In genomic region chr2:27322301-27322765, GRCh38 we compare ENCODE assay signal across 8 cellular contexts. TPM values are rescaled to one million over a fixed set of nuclear protein-coding genes. Genes with fewer than 3 reads are reported as not detected.
DNase-seq lines count a peak whose midpoint lies in the region; ATAC-seq and TF ChIP-seq lines count a peak whose summit lies in the region.

No MANE protein-coding gene starts in this region.

- peak overlapping the region; percentile 65 for H2AFZ ChIP-seq in MM.1S (ENCODE audit: low read length)

- H3K79me2 ChIP-seq in MM.1S (ENCODE audit: low read length): peaks cover 22% of the 10 kb centered on the region

- in situ Hi-C loops in GM13977 (cut with MboI; ENCODE audit: low pct_unique_long_range_greater_than_20kb, low sequenced_read_pairs, unreplicated experiment): no loop called here

- peak overlapping the region; percentile 89 for H3K4me3 ChIP-seq in MM.1S (ENCODE audit: low read length)

- peak; percentile 30 for ATAC-seq in GM18498 (IDR thresholded peaks at IDR 0.05; ENCODE audit: unreplicated experiment)
- ATAC-seq in HG03460 (IDR thresholded peaks at IDR 0.05; ENCODE audit: unreplicated experiment): no peak

- no peaks in the 10 kb centered on the region; the same call in 1 of the 2 replicates for H3F3A ChIP-seq in MM.1S (ENCODE audit: insufficient read depth, low read length)

- no peaks in the 10 kb centered on the region for H3K9me2 ChIP-seq in MM.1S (replicated peaks; ENCODE audit: insufficient read depth, low read length)

- H3K27ac ChIP-seq in MM.1S (ENCODE audit: low read length) (peak overlapping the region; percentile 50; the same call in 1 of the 2 replicates), angular gyrus (ENCODE audit: low read depth, low read length) (peak overlapping the region; percentile 24)

- peak overlapping the region; percentile 87 for H3K9ac ChIP-seq in MM.1S (ENCODE audit: low read length)

- TF ChIP-seq CTCF in MM.1S (IDR thresholded peaks at IDR 0.05; ENCODE audit: low read length): no peak
- no peak for TF ChIP-seq CTCF in GM13977 (IDR thresholded peaks at IDR 0.05; ENCODE audit: extremely low read depth, insufficient read depth, missing control alignments)

- no peaks in the 10 kb centered on the region for H3K27me3 ChIP-seq in MM.1S (replicated peaks; ENCODE audit: insufficient read depth, low read length)

- H3K4me1 Mint-ChIP-seq in immature natural killer cell: peaks cover 23 to 36% of the 10 kb centered on the region in 2 donors
- H3K4me1 Mint-ChIP-seq in stimulated activated naive CD8-positive, alpha-beta T cell treated with anti-CD3 and anti-CD28 coated beads, Interleukin-15, Interleukin-2, amounts not matched to agents 100 ng/mL and 50 ng/mL, for 24 hours (ENCODE audit: low read depth): peaks cover 25% of the 10 kb centered on the region

- DNase-seq in MM.1S: no peak
- peak in 1 of 3 donors; percentile 4 for DNase-seq in immature natural killer cell
- no peak for DNase-seq in GM13977 (ENCODE audit: low spot score)
- no peak for DNase-seq in occipital lobe (lab: John Stamatoyannopoulos, UW)

- H3K27me3 Mint-ChIP-seq in immature natural killer cell (ENCODE audit: low read depth in 3 of 3): peaks cover 2 to 4% (median 2%) of the 10 kb centered on the region in 3 donors
- H3K27me3 Mint-ChIP-seq in stimulated activated naive CD8-positive, alpha-beta T cell treated with anti-CD3 and anti-CD28 coated beads, Interleukin-15, Interleukin-2, amounts not matched to agents 100 ng/mL and 50 ng/mL, for 24 hours: no peaks in the 10 kb centered on the region

- no peaks in the 10 kb centered on the region for H3K9me3 ChIP-seq in MM.1S (replicated peaks; ENCODE audit: insufficient read depth, low read length)

- H3K4me2 ChIP-seq in MM.1S (ENCODE audit: low read depth, low read length): peak overlapping the region; percentile 89

- no peaks in the 10 kb centered on the region for H4K20me1 ChIP-seq in MM.1S (ENCODE audit: insufficient read depth, low read length)

- H3K36me3 ChIP-seq in MM.1S (replicated peaks; ENCODE audit: insufficient read depth, low read length): peaks cover 3% of the 10 kb centered on the region; the same call in 1 of the 2 replicates

- peak overlapping the region; percentile 97 to 99 (median 98) for H3K27ac Mint-ChIP-seq in immature natural killer cell
- peak overlapping the region; percentile 99 for H3K27ac Mint-ChIP-seq in stimulated activated naive CD8-positive, alpha-beta T cell treated with anti-CD3 and anti-CD28 coated beads, Interleukin-15, Interleukin-2, amounts not matched to agents 100 ng/mL and 50 ng/mL, for 24 hours

- peak overlapping the region; percentile 95 to 100 (median 96) for H3K4me3 Mint-ChIP-seq in immature natural killer cell
- H3K4me3 Mint-ChIP-seq in stimulated activated naive CD8-positive, alpha-beta T cell treated with anti-CD3 and anti-CD28 coated beads, Interleukin-15, Interleukin-2, amounts not matched to agents 100 ng/mL and 50 ng/mL, for 24 hours: peak overlapping the region; percentile 100

- H3K9me3 Mint-ChIP-seq in immature natural killer cell: no peaks in the 10 kb centered on the region
- no peaks in the 10 kb centered on the region for H3K9me3 Mint-ChIP-seq in stimulated activated naive CD8-positive, alpha-beta T cell treated with anti-CD3 and anti-CD28 coated beads, Interleukin-15, Interleukin-2, amounts not matched to agents 100 ng/mL and 50 ng/mL, for 24 hours

- peaks cover 7 to 16% (median 15%) of the 10 kb centered on the region in 3 donors for H3K36me3 Mint-ChIP-seq in immature natural killer cell
- H3K36me3 Mint-ChIP-seq in stimulated activated naive CD8-positive, alpha-beta T cell treated with anti-CD3 and anti-CD28 coated beads, Interleukin-15, Interleukin-2, amounts not matched to agents 100 ng/mL and 50 ng/mL, for 24 hours (ENCODE audit: low read depth): peaks cover 22% of the 10 kb centered on the region

- H3K4me1 ChIP-seq in MM.1S (ENCODE audit: low read length): peaks cover 9% of the 10 kb centered on the region; the same call in 1 of the 2 replicates

RNA-seq across cellular contexts. Expression of gene MPV17, which starts 0.6 kb away (rescaled TPM):
- polyA plus RNA-seq in immature natural killer cell: 100 to 1,000 TPM; 101 to 276 (median 130) TPM
- total RNA-seq in occipital lobe: 36.8 TPM

RNA-seq across cellular contexts. Expression of gene UCN, which starts 14.1 kb away (rescaled TPM):
- polyA plus RNA-seq in immature natural killer cell: under 1 TPM in 1 of 3 donors, not detected in 2; 0.66 TPM
- 1.1 TPM for total RNA-seq in occipital lobe

RNA-seq across cellular contexts. Expression of gene GTF3C2, which starts 34.2 kb away (rescaled TPM):
- polyA plus RNA-seq in immature natural killer cell: 10 to 100 TPM; 22.1 to 43.7 (median 34.7) TPM
- 28.2 TPM for total RNA-seq in occipital lobe

RNA-seq across cellular contexts. Expression of gene TRIM54, which starts 40.1 kb away (rescaled TPM):
- under 1 TPM; 0.12 to 0.49 (median 0.48) TPM for polyA plus RNA-seq in immature natural killer cell
- total RNA-seq in occipital lobe: not detected

RNA-seq across cellular contexts. Expression of gene DNAJC5G, which starts 47.1 kb away (rescaled TPM):
- polyA plus RNA-seq in immature natural killer cell: not detected
- total RNA-seq in occipital lobe: not detected
